18 cellular contexts compared by ENCODE assay signal in the genomic region with DNA sequence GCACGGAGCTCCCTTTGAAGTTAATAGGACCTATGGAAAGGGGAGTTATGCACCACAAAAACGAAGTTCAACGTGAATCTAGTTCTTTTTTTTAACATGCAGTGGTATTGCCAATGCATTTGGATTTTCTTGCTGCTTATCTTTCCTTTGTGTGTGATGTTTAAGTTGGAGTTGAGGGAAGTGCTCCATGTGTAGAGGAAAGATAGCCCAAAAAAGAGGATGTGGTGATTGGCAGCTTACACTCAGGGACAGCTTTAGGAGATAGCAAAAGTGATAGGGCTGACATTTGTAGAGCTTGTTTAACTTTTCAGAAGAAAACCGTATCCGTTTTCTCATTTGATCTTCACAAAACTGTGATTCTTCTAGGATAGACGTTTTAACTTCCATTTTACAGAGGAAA.
DNase-seq lines count a peak whose midpoint lies in the region; ATAC-seq, FAIRE-seq and TF ChIP-seq lines count a peak whose summit lies in the region.
"Had no signal": no experiment of that assay in that cellular context is flagged by ENCODE, and none has a peak within 500 bp of the region (broad histone marks: within the 10 kb centered on the region; RNA-seq: fewer than 3 reads in every experiment).

No MANE protein-coding gene starts in this region.

- no peak overlapping the region for H3K27ac ChIP-seq in CD4-positive, alpha-beta T cell (ENCODE audit: low read depth, low read length)
- H3K27ac ChIP-seq in K562 (ENCODE audit: extremely low read depth, low read depth, low read length) (no peak overlapping the region), body of pancreas (no peak overlapping the region)
- H3K27ac ChIP-seq: A549, SJSA1 had no signal

- H3K27me3 ChIP-seq in CD4-positive, alpha-beta T cell (ENCODE audit: control insufficient read depth, insufficient read depth, low read length): no peaks in the 10 kb centered on the region
- H3K27me3 ChIP-seq in K562 (ENCODE audit: control insufficient read depth in 2 of 2, insufficient read depth in 2 of 2, low read length in 2 of 2): no peaks in the 10 kb centered on the region
- no peaks in the 10 kb centered on the region for H3K27me3 ChIP-seq in body of pancreas
- H3K27me3 ChIP-seq: SJSA1 had no signal

- H3K79me2 ChIP-seq in K562 (ENCODE audit: control insufficient read depth, insufficient read depth, low read length): no peaks in the 10 kb centered on the region

- no TSS peak for BruUV-seq in K562 (replicated peaks; lab: Mats Ljungman, UMichigan)

- ATAC-seq in CD4-positive, alpha-beta T cell (ENCODE audit: poor library complexity): no peak
- ATAC-seq in K562 (no peak), body of pancreas (no peak), GM19035 (IDR thresholded peaks at IDR 0.05; ENCODE audit: unreplicated experiment) (no peak)
- ATAC-seq: A549, T-cell had no signal

- no peak for FAIRE-seq in K562 (lab: Jason Lieb, UNC)
- FAIRE-seq: A549, G401.6 had no signal

- no peaks in the 10 kb centered on the region for H3K4me1 ChIP-seq in K562 (replicated peaks in 1 of 2; ENCODE audit: control insufficient read depth in 2 of 2, insufficient read depth in 2 of 2, low read length in 2 of 2)
- no peaks in the 10 kb centered on the region for H3K4me1 ChIP-seq in body of pancreas
- H3K4me1 ChIP-seq: A549 had no signal

- peaks cover 27% of the 10 kb centered on the region for H3K4me1 Mint-ChIP-seq in CD4-positive, alpha-beta T cell (ENCODE audit: low read depth)

- DNase-seq in CD4-positive, alpha-beta T cell: no peak
- DNase-seq in KBM-7 (peak; percentile 99), OCI-M1 (lab: John Stamatoyannopoulos, UW) (peak; percentile 92), K562 (ENCODE audit: extremely low read depth in 1 of 4, low spot score in 3 of 4) (no peak), body of pancreas (no peak)
- no peak for DNase-seq in activated CD4-positive, alpha-beta T cell treated with anti-CD3 and anti-CD28 coated beads for 1 hour
- DNase-seq: CD4-positive, CD25-positive, alpha-beta regulatory T cell; DMS79 treated with DMSO at 0.1 percent for 48 hours; H7; Karpas-422; NCI-H1048; NCI-H748 treated with DMSO at 0.1 percent for 48 hours; RPMI8226; T-cell had no signal

- peak overlapping the region; percentile 8 for H3K4me3 Mint-ChIP-seq in CD4-positive, alpha-beta T cell
- H3K4me3 Mint-ChIP-seq: CD4-positive, CD25-positive, alpha-beta regulatory T cell had no signal

- WGBS in K562 (ENCODE audit: insufficient coverage, low coverage, missing lambda C conversion rate): 0% methylated on average over 6 of the region's 6 CpGs
- WGBS in body of pancreas, 2 donors: 52 to 58% methylated on average over 6 of the region's 6 CpGs

- no peak overlapping the region for H3K4me2 ChIP-seq in K562 (ENCODE audit: insufficient read depth, low read length)
- H3K4me2 ChIP-seq: A549 had no signal

- H3K36me3 Mint-ChIP-seq in CD4-positive, alpha-beta T cell (ENCODE audit: low read depth): no peaks in the 10 kb centered on the region
- H3K36me3 Mint-ChIP-seq: CD4-positive, CD25-positive, alpha-beta regulatory T cell had no signal

- H2AFZ ChIP-seq in K562 (ENCODE audit: low read depth, low read length): no peak overlapping the region

- H3K27ac Mint-ChIP-seq in CD4-positive, alpha-beta T cell: no peak overlapping the region
- H3K27ac Mint-ChIP-seq: CD4-positive, CD25-positive, alpha-beta regulatory T cell had no signal

- no peaks in the 10 kb centered on the region for H3K36me3 ChIP-seq in K562 (ENCODE audit: control insufficient read depth, insufficient read depth, low read length)
- no peaks in the 10 kb centered on the region for H3K36me3 ChIP-seq in body of pancreas (replicated peaks in 1 of 2; ENCODE audit: insufficient read depth in 1 of 2, low read depth in 2 of 2)
- H3K36me3 ChIP-seq: SJSA1 had no signal

- CTCF ChIA-PET in CD4-positive, alpha-beta T cell (lab: Charles Lee): no interaction called here
- CTCF ChIA-PET in K562 (lab: Yijun Ruan, JAX; ENCODE audit: low intra/inter-chr PET ratio): no interaction called here

- no peak overlapping the region for H3K9ac ChIP-seq in K562 (ENCODE audit: insufficient read depth in 1 of 2, low read depth in 2 of 2, low read length in 2 of 2)

- no peaks in the 10 kb centered on the region for H3K27me3 Mint-ChIP-seq in CD4-positive, alpha-beta T cell
- H3K27me3 Mint-ChIP-seq: CD4-positive, CD25-positive, alpha-beta regulatory T cell; T-cell had no signal

- no peaks in the 10 kb centered on the region for H3K9me1 ChIP-seq in K562 (ENCODE audit: control insufficient read depth, insufficient read depth, low read length)

- no peak for TF ChIP-seq EP300 in K562 (IDR thresholded peaks at IDR 0.05; ENCODE audit: low read length)

- POLR2A ChIA-PET in CD4-positive, alpha-beta T cell (lab: Charles Lee): interaction anchor here (2.3 kb wide), 1 partner anchor 14 kb away, joined by 5 read pairs; no protein-coding TSS in a partner anchor
- POLR2A ChIA-PET in K562 (lab: Yijun Ruan, JAX): no interaction called here

- H3K9me3 Mint-ChIP-seq in CD4-positive, alpha-beta T cell: no peaks in the 10 kb centered on the region
- H3K9me3 Mint-ChIP-seq: T-cell had no signal

- H4K20me1 ChIP-seq in K562 (replicated peaks; ENCODE audit: control insufficient read depth, insufficient read depth, low read length): no peaks in the 10 kb centered on the region

- no peak for TF ChIP-seq RAD21 in K562 (CRISPR knock-in tag; conservative IDR thresholded peaks at IDR 0.05 in 1 of 2, IDR thresholded peaks at IDR 0.05 in 1 of 2)

- no peak for TF ChIP-seq POLR2A in K562 (conservative IDR thresholded peaks at IDR 0.05)
- TF ChIP-seq POLR2A in body of pancreas (IDR thresholded peaks at IDR 0.05): no peak

- in situ Hi-C loops in KBM-7 (cut with MboI; ENCODE audit: low pct_unique_long_range_greater_than_20kb, low sequenced_read_pairs): no loop called here
- in situ Hi-C loops in K562 (cut with MboI): no loop called here

- no peaks in the 10 kb centered on the region for H3K9me3 ChIP-seq in CD4-positive, alpha-beta T cell (ENCODE audit: control insufficient read depth, low read length)
- H3K9me3 ChIP-seq in K562 (replicated peaks; ENCODE audit: control insufficient read depth, insufficient read depth, low read depth, low read length) (no peaks in the 10 kb centered on the region), body of pancreas (no peaks in the 10 kb centered on the region)
- H3K9me3 ChIP-seq: A549, SJSA1 had no signal

- intact Hi-C loops in CD4-positive, alpha-beta T cell (cut with DNase I, micrococcal nuclease): loop anchor here in 1 of 2 experiments (2.0 kb wide), 1 partner anchor 64 kb away; no protein-coding TSS in a partner anchor
- intact Hi-C loops in K562 (cut with micrococcal nuclease): no loop called here
- intact Hi-C loops in body of pancreas (cut with DNase I): no loop called here

- TF ChIP-seq CTCF in CD4-positive, alpha-beta T cell (IDR thresholded peaks at IDR 0.05): no peak
- TF ChIP-seq CTCF in K562 (IDR thresholded peaks at IDR 0.05 in 2 of 3, conservative IDR thresholded peaks at IDR 0.05 in 1 of 3; ENCODE audit: insufficient read depth in 2 of 3, low read depth in 1 of 3, low read length in 3 of 3) (no peak), body of pancreas (IDR thresholded peaks at IDR 0.05) (no peak)

- H3K4me3 ChIP-seq in K562: no peak overlapping the region
- H3K4me3 ChIP-seq in body of pancreas: no peak overlapping the region
- H3K4me3 ChIP-seq: A549, SJSA1 had no signal

TF ChIP-seq in K562, 482 proteins besides CTCF, POLR2A, EP300 and RAD21:
- TF ChIP-seq PKNOX1 (IDR thresholded peaks at IDR 0.05) (peak; percentile 37; the same call in 1 of the 2 replicates), MEIS2 (IDR thresholded peaks at IDR 0.05; ENCODE audit: partially characterized antibody) (peak; percentile 6), RAD51 (IDR thresholded peaks at IDR 0.05; ENCODE audit: borderline replicate concordance, low read depth) (no peak), TCF3 (CRISPR knock-in tag; IDR thresholded peaks at IDR 0.05) (peak; percentile 64), SIRT6 (IDR thresholded peaks at IDR 0.05; ENCODE audit: low read depth, low read length) (no peak), ZNF408 (CRISPR knock-in tag; IDR thresholded peaks at IDR 0.05; ENCODE audit: low read depth) (no peak), FOS (IDR thresholded peaks at IDR 0.05; ENCODE audit: extremely low read depth, insufficient read length) (no peak), NFE2 (IDR thresholded peaks at IDR 0.05; ENCODE audit: low read depth) (no peak), GATA2 (CRISPR knock-in tag; IDR thresholded peaks at IDR 0.05) (peak; percentile 33; the same call in 1 of the 2 replicates), TFAM (CRISPR knock-in tag; conservative IDR thresholded peaks at IDR 0.05) (no peak), TAL1 (IDR thresholded peaks at IDR 0.05) (peak; percentile 31; the same call in 1 of the 2 replicates), SPI1 (IDR thresholded peaks at IDR 0.05; ENCODE audit: borderline replicate concordance, low read depth, low read length) (peak; percentile 37; the same call in 1 of the 2 replicates), XRCC4 (IDR thresholded peaks at IDR 0.05; ENCODE audit: extremely low read depth, insufficient read depth, insufficient read length) (no peak), ARID1B (IDR thresholded peaks at IDR 0.05) (0 out of 2 replicates have a peak, but pooled peaks have one; percentile 22), DMBX1 (CRISPR knock-in tag; IDR thresholded peaks at IDR 0.05; ENCODE audit: borderline replicate concordance) (no peak)

Comparison
In these comparisons a context has a peak if more than half of its experiments do, and no peak if none do; other contexts are left out.
1. DNase-seq: peak in KBM-7 (single experiment) and OCI-M1 (single experiment); none in CD4-positive, alpha-beta T cell (0 of 10), K562 (0 of 4), activated CD4-positive, alpha-beta T cell treated with anti-CD3 and anti-CD28 coated beads for 1 hour (single experiment) and body of pancreas (0 of 4).